11 cellular contexts compared by ENCODE assay signal in genomic region chr22:30238661-30239420, GRCh38. TPM values are rescaled to one million over a fixed set of nuclear protein-coding genes. Genes with fewer than 3 reads are reported as not detected.
DNase-seq lines count a peak whose midpoint lies in the region; ATAC-seq and TF ChIP-seq lines count a peak whose summit lies in the region.
"Had no signal": no experiment of that assay in that cellular context is flagged by ENCODE, and none has a peak within 500 bp of the region (broad histone marks: within the 10 kb centered on the region; RNA-seq: fewer than 3 reads in every experiment).

No MANE protein-coding gene starts in this region.

- H3K9me3 ChIP-seq in WERI-Rb-1 (ENCODE audit: severe bottlenecking) = no peaks in the 10 kb centered on the region

- peak; percentile 50 to 83 for ATAC-seq in left cardiac atrium
- ATAC-seq in stimulated activated effector memory CD8-positive, alpha-beta T cell treated with anti-CD3 and anti-CD28 coated beads, Interleukin-12 subunit alpha, Interleukin-12 subunit beta, amount 100 ng/mL, for 72 hours = peak; percentile 19
- ATAC-seq in GM19455 (IDR thresholded peaks at IDR 0.05; ENCODE audit: unreplicated experiment) = no peak
- no peak for ATAC-seq in GM21717 (IDR thresholded peaks at IDR 0.05; ENCODE audit: unreplicated experiment)
- ATAC-seq: activated T-cell treated with anti-CD3 and anti-CD28 coated beads, Interleukin-2, amount 50 U/mL, for 4 hours had no signal

- DNase-seq in activated CD4-positive, alpha-beta T cell treated with anti-CD3 and anti-CD28 coated beads, Interleukin-2, amount 10 ng/mL, durations not matched to agents 7 days and 5 days = no peak
- no peak for DNase-seq in activated CD4-positive, alpha-beta T cell treated with anti-CD3 and anti-CD28 coated beads for 1 hour
- DNase-seq in WERI-Rb-1 (peak; percentile 41), left cardiac atrium (peak; percentile 68), cortex of kidney (lab: John Stamatoyannopoulos, UW) (no peak)
- no peak for DNase-seq in stimulated activated effector memory CD8-positive, alpha-beta T cell treated with anti-CD3 and anti-CD28 coated beads, Interleukin-12 subunit alpha, Interleukin-12 subunit beta, amount 100 ng/mL, for 72 hours (ENCODE audit: low spot score in 2 of 2)
- DNase-seq: activated T-cell treated with anti-CD3 and anti-CD28 coated beads, Interleukin-2, amount 50 U/mL, for 4 hours had no signal

- no peak for TF ChIP-seq CTCF in WERI-Rb-1 (IDR thresholded peaks at IDR 0.05; ENCODE audit: low read depth, low read length)

- POLR2A ChIA-PET in activated CD4-positive, alpha-beta T cell treated with anti-CD3 and anti-CD28 coated beads, Interleukin-2, amount 10 ng/mL, durations not matched to agents 7 days and 5 days (lab: Charles Lee) = interaction anchor here (0.6 to 3.1 kb wide), 8 partner anchors 18 to 133 kb away, joined by 3 to 12 read pairs (median 4); no protein-coding TSS in a partner anchor

- H3K36me3 Mint-ChIP-seq in activated CD4-positive, alpha-beta T cell treated with anti-CD3 and anti-CD28 coated beads, Interleukin-2, amount 10 ng/mL, durations not matched to agents 7 days and 5 days (ENCODE audit: low read depth) = peaks cover 31% of the 10 kb centered on the region
- peaks cover 19% of the 10 kb centered on the region for H3K36me3 Mint-ChIP-seq in stimulated activated effector memory CD8-positive, alpha-beta T cell treated with anti-CD3 and anti-CD28 coated beads, Interleukin-12 subunit alpha, Interleukin-12 subunit beta, amount 100 ng/mL, for 72 hours
- H3K36me3 Mint-ChIP-seq: CD14-positive monocyte had no signal

- no peaks in the 10 kb centered on the region for H3K27me3 ChIP-seq in WERI-Rb-1 (ENCODE audit: insufficient read depth, low read depth, severe bottlenecking)

- H3K36me3 ChIP-seq in WERI-Rb-1 = peaks cover 8% of the 10 kb centered on the region; the same call in 1 of the 2 replicates

- peak overlapping the region; percentile 60 for H3K27ac Mint-ChIP-seq in activated CD4-positive, alpha-beta T cell treated with anti-CD3 and anti-CD28 coated beads, Interleukin-2, amount 10 ng/mL, durations not matched to agents 7 days and 5 days
- peak overlapping the region; percentile 61 for H3K27ac Mint-ChIP-seq in stimulated activated effector memory CD8-positive, alpha-beta T cell treated with anti-CD3 and anti-CD28 coated beads, Interleukin-12 subunit alpha, Interleukin-12 subunit beta, amount 100 ng/mL, for 72 hours

- H3K27me3 Mint-ChIP-seq in activated CD4-positive, alpha-beta T cell treated with anti-CD3 and anti-CD28 coated beads, Interleukin-2, amount 10 ng/mL, durations not matched to agents 7 days and 5 days = no peaks in the 10 kb centered on the region

- no peaks in the 10 kb centered on the region for H3K9me3 Mint-ChIP-seq in activated CD4-positive, alpha-beta T cell treated with anti-CD3 and anti-CD28 coated beads, Interleukin-2, amount 10 ng/mL, durations not matched to agents 7 days and 5 days
- no peaks in the 10 kb centered on the region for H3K9me3 Mint-ChIP-seq in stimulated activated effector memory CD8-positive, alpha-beta T cell treated with anti-CD3 and anti-CD28 coated beads, Interleukin-12 subunit alpha, Interleukin-12 subunit beta, amount 100 ng/mL, for 72 hours
- H3K9me3 Mint-ChIP-seq: activated T-cell treated with anti-CD3 and anti-CD28 coated beads, Interleukin-2, amount 50 U/mL, for 4 hours had no signal

- CTCF ChIA-PET in activated CD4-positive, alpha-beta T cell treated with anti-CD3 and anti-CD28 coated beads, Interleukin-2, amount 10 ng/mL, durations not matched to agents 7 days and 5 days (lab: Charles Lee) = interaction anchor here (0.5 to 2.3 kb wide), 3 partner anchors 12 to 119 kb away, joined by 3 to 5 read pairs (median 4); no protein-coding TSS in a partner anchor

- H3K27ac ChIP-seq in WERI-Rb-1 = no peak overlapping the region
- H3K27ac ChIP-seq: KMS-11 had no signal

- peaks cover 75% of the 10 kb centered on the region for H3K4me1 Mint-ChIP-seq in activated CD4-positive, alpha-beta T cell treated with anti-CD3 and anti-CD28 coated beads, Interleukin-2, amount 10 ng/mL, durations not matched to agents 7 days and 5 days
- peaks cover 18% of the 10 kb centered on the region for H3K4me1 Mint-ChIP-seq in stimulated activated effector memory CD8-positive, alpha-beta T cell treated with anti-CD3 and anti-CD28 coated beads, Interleukin-12 subunit alpha, Interleukin-12 subunit beta, amount 100 ng/mL, for 72 hours
- H3K4me1 Mint-ChIP-seq: CD14-positive monocyte had no signal

- no peak overlapping the region for H3K4me3 ChIP-seq in WERI-Rb-1 (ENCODE audit: low read depth, low read length)

- intact Hi-C loops in left cardiac atrium (cut with DNase I) = no loop called here

- H3K4me3 Mint-ChIP-seq in activated CD4-positive, alpha-beta T cell treated with anti-CD3 and anti-CD28 coated beads, Interleukin-2, amount 10 ng/mL, durations not matched to agents 7 days and 5 days = no peak overlapping the region
- H3K4me3 Mint-ChIP-seq in stimulated activated effector memory CD8-positive, alpha-beta T cell treated with anti-CD3 and anti-CD28 coated beads, Interleukin-12 subunit alpha, Interleukin-12 subunit beta, amount 100 ng/mL, for 72 hours = no peak overlapping the region
- H3K4me3 Mint-ChIP-seq: activated T-cell treated with anti-CD3 and anti-CD28 coated beads, Interleukin-2, amount 50 U/mL, for 4 hours; CD14-positive monocyte had no signal

RNA-seq across cellular contexts. Expression of gene LIF, which starts 7.7 kb away (rescaled TPM):
- 100 to 1,000 TPM; 102 to 103 TPM for total RNA-seq in activated CD4-positive, alpha-beta T cell treated with anti-CD3 and anti-CD28 coated beads, Interleukin-2, amount 10 ng/mL, durations not matched to agents 7 days and 5 days
- 1 to 10 TPM in 1 of 2 donors, under 1 TPM in 1; 0.94 to 7.0 TPM for total RNA-seq in left cardiac atrium

RNA-seq across cellular contexts. Expression of gene OSM, which starts 27.8 kb away (rescaled TPM):
- 10 to 100 TPM; 74.7 to 80.5 TPM for total RNA-seq in activated CD4-positive, alpha-beta T cell treated with anti-CD3 and anti-CD28 coated beads, Interleukin-2, amount 10 ng/mL, durations not matched to agents 7 days and 5 days
- total RNA-seq in left cardiac atrium = 1 to 10 TPM in 1 of 2 donors, under 1 TPM in 1; 0.56 to 1.4 TPM

RNA-seq across cellular contexts. Expression of gene CASTOR1, which starts 50.5 kb away (rescaled TPM):
- 10 to 100 TPM; 16.7 to 20.0 TPM for total RNA-seq in activated CD4-positive, alpha-beta T cell treated with anti-CD3 and anti-CD28 coated beads, Interleukin-2, amount 10 ng/mL, durations not matched to agents 7 days and 5 days
- total RNA-seq in left cardiac atrium = 1 to 10 TPM; 7.4 to 9.4 TPM

Comparison
In these comparisons a context has a peak if more than half of its experiments do, and no peak if none do; other contexts are left out.
1. DNase-seq: peak in WERI-Rb-1 (single experiment) and left cardiac atrium (single experiment); none in activated CD4-positive, alpha-beta T cell treated with anti-CD3 and anti-CD28 coated beads, Interleukin-2, amount 10 ng/mL, durations not matched to agents 7 days and 5 days (single experiment), activated CD4-positive, alpha-beta T cell treated with anti-CD3 and anti-CD28 coated beads for 1 hour (single experiment), stimulated activated effector memory CD8-positive, alpha-beta T cell treated with anti-CD3 and anti-CD28 coated beads, Interleukin-12 subunit alpha, Interleukin-12 subunit beta, amount 100 ng/mL, for 72 hours (0 of 2) and cortex of kidney (single experiment).
2. ATAC-seq: peak in left cardiac atrium (2 of 2) and stimulated activated effector memory CD8-positive, alpha-beta T cell treated with anti-CD3 and anti-CD28 coated beads, Interleukin-12 subunit alpha, Interleukin-12 subunit beta, amount 100 ng/mL, for 72 hours (single experiment); none in GM19455 (single experiment) and GM21717 (single experiment).
3. RNA of gene LIF, which starts 7.7 kb away (total RNA-seq): 102 to 103 TPM in activated CD4-positive, alpha-beta T cell treated with anti-CD3 and anti-CD28 coated beads, Interleukin-2, amount 10 ng/mL, durations not matched to agents 7 days and 5 days; 0.94 to 7.0 TPM in left cardiac atrium; every median in the first group is over 10 times any median in the second.
4. RNA of gene OSM, which starts 27.8 kb away (total RNA-seq): 74.7 to 80.5 TPM in activated CD4-positive, alpha-beta T cell treated with anti-CD3 and anti-CD28 coated beads, Interleukin-2, amount 10 ng/mL, durations not matched to agents 7 days and 5 days; 0.56 to 1.4 TPM in left cardiac atrium; every median in the first group is over 10 times any median in the second.